ENCODE assay signal across 1 cellular context in the genomic region with DNA sequence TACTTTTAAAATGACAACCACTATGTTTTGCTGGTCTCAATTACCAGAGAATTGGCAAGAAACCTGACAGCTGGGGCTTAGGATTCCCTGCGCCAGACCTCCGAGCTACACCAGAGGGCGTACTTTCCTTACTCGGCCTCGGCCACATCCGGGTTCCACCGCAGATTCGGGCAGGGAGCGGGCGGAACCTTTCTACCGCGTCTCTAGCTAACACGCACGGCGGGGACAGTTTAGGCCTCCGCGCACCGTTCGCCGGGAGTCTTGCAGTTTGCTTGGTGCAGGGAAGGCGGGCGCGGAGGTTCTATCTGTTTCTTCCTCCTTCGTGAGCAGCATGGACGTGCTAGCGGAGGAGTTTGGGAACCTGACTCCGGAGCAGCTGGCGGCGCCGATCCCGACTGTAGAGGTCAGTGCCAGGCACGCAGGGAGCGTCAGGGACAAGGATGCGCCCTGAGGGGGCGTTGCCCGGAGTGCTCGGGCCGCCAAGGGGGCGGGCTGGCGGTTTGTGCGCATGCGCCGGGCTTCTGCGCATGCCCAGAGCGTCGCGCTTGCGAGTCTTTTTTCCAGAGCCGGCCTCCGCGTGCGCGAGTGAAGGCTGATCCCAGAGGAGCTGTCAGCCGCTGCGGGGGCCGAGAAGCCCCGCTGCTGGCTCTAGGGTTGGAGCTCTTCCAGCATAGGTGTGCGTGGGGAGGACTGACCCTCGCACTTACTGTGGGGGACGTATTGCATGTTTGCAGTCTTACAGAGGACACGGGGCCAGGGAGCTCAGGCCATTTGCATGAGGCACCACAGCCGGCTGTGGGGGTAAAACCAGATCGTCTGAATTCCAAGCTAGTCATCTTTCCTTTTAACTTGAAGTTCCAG.
A peak's percentile ranks its signal among the peaks of the same experiment; 100 is the strongest.
TF ChIP-seq lines count a peak whose summit lies in the region.

TSS of gene POLR3B (plus strand) at position 200 of the 861 bp plus-strand sequence. CDS start at position 332, 132 bp downstream.

TF ChIP-seq in HepG2, 621 proteins besides CTCF, POLR2A, EP300 and RAD21 (continued from another document and continues in another):
- TF ChIP-seq, protein P1, sequence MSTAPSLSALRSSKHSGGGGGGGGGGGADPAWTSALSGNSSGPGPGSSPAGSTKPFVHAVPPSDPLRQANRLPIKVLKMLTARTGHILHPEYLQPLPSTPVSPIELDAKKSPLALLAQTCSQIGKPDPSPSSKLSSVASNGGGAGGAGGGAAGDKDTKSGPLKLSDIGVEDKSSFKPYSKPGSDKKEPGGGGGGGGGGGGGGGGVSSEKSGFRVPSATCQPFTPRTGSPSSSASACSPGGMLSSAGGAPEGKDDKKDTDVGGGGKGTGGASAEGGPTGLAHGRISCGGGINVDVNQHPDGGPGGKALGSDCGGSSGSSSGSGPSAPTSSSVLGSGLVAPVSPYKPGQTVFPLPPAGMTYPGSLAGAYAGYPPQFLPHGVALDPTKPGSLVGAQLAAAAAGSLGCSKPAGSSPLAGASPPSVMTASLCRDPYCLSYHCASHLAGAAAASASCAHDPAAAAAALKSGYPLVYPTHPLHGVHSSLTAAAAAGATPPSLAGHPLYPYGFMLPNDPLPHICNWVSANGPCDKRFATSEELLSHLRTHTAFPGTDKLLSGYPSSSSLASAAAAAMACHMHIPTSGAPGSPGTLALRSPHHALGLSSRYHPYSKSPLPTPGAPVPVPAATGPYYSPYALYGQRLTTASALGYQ (CRISPR knock-in tag; IDR thresholded peaks at IDR 0.05): peak; percentile 75
- no peak for TF ChIP-seq SSRP1 (CRISPR knock-in tag; IDR thresholded peaks at IDR 0.05)
- peak; percentile 92 for TF ChIP-seq ZNF770 (CRISPR knock-in tag; IDR thresholded peaks at IDR 0.05)
- TF ChIP-seq NCOR1 (IDR thresholded peaks at IDR 0.05; ENCODE audit: borderline replicate concordance, low read length): 0 out of 2 replicates have a peak, but pooled peaks have one; percentile 15
- peak; percentile 78 for TF ChIP-seq ZNF274 (CRISPR knock-in tag; IDR thresholded peaks at IDR 0.05)
- no peak for TF ChIP-seq ZEB1 (IDR thresholded peaks at IDR 0.05; ENCODE audit: insufficient replicate concordance, low read depth)
- peak; percentile 97 for TF ChIP-seq SAP130 (CRISPR knock-in tag; IDR thresholded peaks at IDR 0.05; ENCODE audit: low read depth)
- TF ChIP-seq ZNF317 (CRISPR knock-in tag; IDR thresholded peaks at IDR 0.05): peak; percentile 90
- TF ChIP-seq, protein P2, sequence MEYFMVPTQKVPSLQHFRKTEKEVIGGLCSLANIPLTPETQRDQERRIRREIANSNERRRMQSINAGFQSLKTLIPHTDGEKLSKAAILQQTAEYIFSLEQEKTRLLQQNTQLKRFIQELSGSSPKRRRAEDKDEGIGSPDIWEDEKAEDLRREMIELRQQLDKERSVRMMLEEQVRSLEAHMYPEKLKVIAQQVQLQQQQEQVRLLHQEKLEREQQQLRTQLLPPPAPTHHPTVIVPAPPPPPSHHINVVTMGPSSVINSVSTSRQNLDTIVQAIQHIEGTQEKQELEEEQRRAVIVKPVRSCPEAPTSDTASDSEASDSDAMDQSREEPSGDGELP (IDR thresholded peaks at IDR 0.05; ENCODE audit: borderline replicate concordance, low read depth): peak; percentile 78
- TF ChIP-seq AKAP8 (CRISPR knock-in tag; IDR thresholded peaks at IDR 0.05): peak; percentile 24; the same call in 1 of the 2 replicates
- peak; percentile 85; the same call in 1 of the 2 replicates for TF ChIP-seq ZNF569 (CRISPR knock-in tag; IDR thresholded peaks at IDR 0.05; ENCODE audit: borderline replicate concordance)
- peak; percentile 93 for TF ChIP-seq POLR2G (IDR thresholded peaks at IDR 0.05; ENCODE audit: low read depth, low read length)
- TF ChIP-seq ZNF563 (CRISPR knock-in tag; IDR thresholded peaks at IDR 0.05): peak; percentile 93
- TF ChIP-seq NFYB (CRISPR knock-in tag; IDR thresholded peaks at IDR 0.05): peak; percentile 45; the same call in 1 of the 2 replicates
- TF ChIP-seq MIER2 (CRISPR knock-in tag; IDR thresholded peaks at IDR 0.05): peak; percentile 48; the same call in 1 of the 2 replicates
- no peak for TF ChIP-seq FOXP1 (IDR thresholded peaks at IDR 0.05)
- peak; percentile 42; the same call in 1 of the 2 replicates for TF ChIP-seq FOXP1 (CRISPR knock-in tag; IDR thresholded peaks at IDR 0.05)
- peak; percentile 99 for TF ChIP-seq ZNF501 (CRISPR knock-in tag; IDR thresholded peaks at IDR 0.05)
- TF ChIP-seq ZNF616 (CRISPR knock-in tag; IDR thresholded peaks at IDR 0.05; ENCODE audit: low read depth): peak; percentile 23; the same call in 1 of the 2 replicates
- TF ChIP-seq NFE2L1 (CRISPR knock-in tag; IDR thresholded peaks at IDR 0.05; ENCODE audit: borderline replicate concordance): no peak
- peak; percentile 16; the same call in 1 of the 2 replicates for TF ChIP-seq NFKBIZ (CRISPR knock-in tag; IDR thresholded peaks at IDR 0.05)
- TF ChIP-seq REST (IDR thresholded peaks at IDR 0.05; ENCODE audit: borderline replicate concordance in 1 of 2, low read depth in 1 of 2, low read length in 2 of 2): 0 out of 4 replicates have a peak, but pooled peaks of 1 of the 2 experiments have one; percentile 37
- TF ChIP-seq ZNF740 (CRISPR knock-in tag; IDR thresholded peaks at IDR 0.05): no peak
- peak; percentile 93 for TF ChIP-seq ZBTB34 (CRISPR knock-in tag; IDR thresholded peaks at IDR 0.05)
- 0 out of 2 replicates have a peak, but pooled peaks have one; percentile 7 for TF ChIP-seq ZNF3 (CRISPR knock-in tag; IDR thresholded peaks at IDR 0.05)
- TF ChIP-seq SNRNP70 (IDR thresholded peaks at IDR 0.05; ENCODE audit: low read depth, low read length): no peak
- TF ChIP-seq ZNF264 (CRISPR knock-in tag; IDR thresholded peaks at IDR 0.05): peak; percentile 31; the same call in 1 of the 2 replicates
- TF ChIP-seq ARNT (IDR thresholded peaks at IDR 0.05): no peak
- TF ChIP-seq CREM (IDR thresholded peaks at IDR 0.05): peak; percentile 67
- TF ChIP-seq CREM (CRISPR knock-in tag; IDR thresholded peaks at IDR 0.05): 0 out of 2 replicates have a peak, but pooled peaks have one; percentile 13
- peak; percentile 37; the same call in 1 of the 2 replicates for TF ChIP-seq HNF4A (CRISPR knock-in tag; IDR thresholded peaks at IDR 0.05)
- peak; percentile 96 for TF ChIP-seq ZFP91 (CRISPR knock-in tag; IDR thresholded peaks at IDR 0.05; ENCODE audit: borderline replicate concordance)
- TF ChIP-seq PHF8 (CRISPR knock-in tag; IDR thresholded peaks at IDR 0.05): peak; percentile 99
- peak; percentile 88 for TF ChIP-seq NR2C2 (CRISPR knock-in tag; IDR thresholded peaks at IDR 0.05; ENCODE audit: borderline replicate concordance)
- peak; percentile 79 for TF ChIP-seq DR1 (CRISPR knock-in tag; IDR thresholded peaks at IDR 0.05)
- TF ChIP-seq POLR2AphosphoS2 (IDR thresholded peaks at IDR 0.05; ENCODE audit: low read depth, low read length): 0 out of 2 replicates have a peak, but pooled peaks have one; percentile 25
- peak; percentile 66 for TF ChIP-seq ZNF552 (CRISPR knock-in tag; IDR thresholded peaks at IDR 0.05; ENCODE audit: borderline replicate concordance)
- peak; percentile 70 for TF ChIP-seq SKI (IDR thresholded peaks at IDR 0.05; ENCODE audit: partially characterized antibody)
- TF ChIP-seq JUN (CRISPR knock-in tag; IDR thresholded peaks at IDR 0.05): peak; percentile 85
- no peak for TF ChIP-seq ZNF432 (CRISPR knock-in tag; IDR thresholded peaks at IDR 0.05; ENCODE audit: borderline replicate concordance)
- TF ChIP-seq RFX3 (CRISPR knock-in tag; IDR thresholded peaks at IDR 0.05): peak; percentile 18
- no peak for TF ChIP-seq HNRNPUL1 (IDR thresholded peaks at IDR 0.05; ENCODE audit: low read depth, low read length)
- TF ChIP-seq ZSCAN9 (CRISPR knock-in tag; IDR thresholded peaks at IDR 0.05; ENCODE audit: borderline replicate concordance): peak; percentile 53; the same call in 1 of the 2 replicates
- TF ChIP-seq, protein P3, sequence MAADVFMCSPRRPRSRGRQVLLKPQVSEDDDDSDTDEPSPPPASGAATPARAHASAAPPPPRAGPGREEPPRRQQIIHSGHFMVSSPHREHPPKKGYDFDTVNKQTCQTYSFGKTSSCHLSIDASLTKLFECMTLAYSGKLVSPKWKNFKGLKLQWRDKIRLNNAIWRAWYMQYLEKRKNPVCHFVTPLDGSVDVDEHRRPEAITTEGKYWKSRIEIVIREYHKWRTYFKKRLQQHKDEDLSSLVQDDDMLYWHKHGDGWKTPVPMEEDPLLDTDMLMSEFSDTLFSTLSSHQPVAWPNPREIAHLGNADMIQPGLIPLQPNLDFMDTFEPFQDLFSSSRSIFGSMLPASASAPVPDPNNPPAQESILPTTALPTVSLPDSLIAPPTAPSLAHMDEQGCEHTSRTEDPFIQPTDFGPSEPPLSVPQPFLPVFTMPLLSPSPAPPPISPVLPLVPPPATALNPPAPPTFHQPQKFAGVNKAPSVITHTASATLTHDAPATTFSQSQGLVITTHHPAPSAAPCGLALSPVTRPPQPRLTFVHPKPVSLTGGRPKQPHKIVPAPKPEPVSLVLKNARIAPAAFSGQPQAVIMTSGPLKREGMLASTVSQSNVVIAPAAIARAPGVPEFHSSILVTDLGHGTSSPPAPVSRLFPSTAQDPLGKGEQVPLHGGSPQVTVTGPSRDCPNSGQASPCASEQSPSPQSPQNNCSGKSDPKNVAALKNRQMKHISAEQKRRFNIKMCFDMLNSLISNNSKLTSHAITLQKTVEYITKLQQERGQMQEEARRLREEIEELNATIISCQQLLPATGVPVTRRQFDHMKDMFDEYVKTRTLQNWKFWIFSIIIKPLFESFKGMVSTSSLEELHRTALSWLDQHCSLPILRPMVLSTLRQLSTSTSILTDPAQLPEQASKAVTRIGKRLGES (CRISPR knock-in tag; IDR thresholded peaks at IDR 0.05; ENCODE audit: borderline replicate concordance): no peak
- peak; percentile 26; the same call in 1 of the 2 replicates for TF ChIP-seq GPN1 (CRISPR knock-in tag; IDR thresholded peaks at IDR 0.05; ENCODE audit: borderline replicate concordance)
